In genomic region chr10:132708936-132709335, GRCh38 we compare ENCODE assay signal across 18 cellular contexts.
DNase-seq lines count a peak whose midpoint lies in the region; ATAC-seq, FAIRE-seq and TF ChIP-seq lines count a peak whose summit lies in the region.
"Had no signal": no experiment of that assay in that cellular context is flagged by ENCODE, and none has a peak within 500 bp of the region (broad histone marks: within the 10 kb centered on the region; RNA-seq: fewer than 3 reads in every experiment).

No MANE protein-coding gene starts in this region.

- FAIRE-seq in H1 (lab: Jason Lieb, UNC), result no peak

- TF ChIP-seq RAD21 in H1 (IDR thresholded peaks at IDR 0.05 in 1 of 2, conservative IDR thresholded peaks at IDR 0.05 in 1 of 2; ENCODE audit: low read depth in 2 of 2, low read length in 2 of 2), result no peak

- peaks cover 0 to 9% of the 10 kb centered on the region in 2 experiments for H4K20me1 ChIP-seq in H1 (replicated peaks in 1 of 2; ENCODE audit: control insufficient read depth in 1 of 2, insufficient read depth in 2 of 2, low read length in 2 of 2)

- no peak overlapping the region for H2AFZ ChIP-seq in H1 (ENCODE audit: low read length)

- CTCF ChIA-PET in H1 (lab: Charles Lee; ENCODE audit: partially characterized antibody), result no interaction called here

- peaks cover 10% of the 10 kb centered on the region for H3K36me3 Mint-ChIP-seq in natural killer cell treated with Interleukin-12 subunit alpha and Interleukin-12 subunit beta and Interleukin-15 and Interleukin-18, amount 100 ng/mL, for 72 hours
- H3K36me3 Mint-ChIP-seq in natural killer cell, result peaks cover 12% of the 10 kb centered on the region

- H2BK12ac ChIP-seq in H1 (ENCODE audit: low read depth, low read length), result no peak overlapping the region

- no peak overlapping the region for H3K4me3 Mint-ChIP-seq in natural killer cell treated with Interleukin-12 subunit alpha and Interleukin-12 subunit beta and Interleukin-15 and Interleukin-18, amount 100 ng/mL, for 72 hours
- H3K4me3 Mint-ChIP-seq in natural killer cell, result no peak overlapping the region
- H3K4me3 Mint-ChIP-seq: B cell had no signal

- no peak overlapping the region for H4K91ac ChIP-seq in H1 (replicated peaks; ENCODE audit: insufficient read length, low read length)

- H2BK20ac ChIP-seq in H1 (ENCODE audit: low read length), result no peak overlapping the region

- no peak overlapping the region for H3K4me2 ChIP-seq in H1 (ENCODE audit: insufficient read depth in 1 of 2, low read depth in 2 of 2, low read length in 2 of 2)

- no peak overlapping the region for H3K27ac Mint-ChIP-seq in natural killer cell treated with Interleukin-12 subunit alpha and Interleukin-12 subunit beta and Interleukin-15 and Interleukin-18, amount 100 ng/mL, for 72 hours
- H3K27ac Mint-ChIP-seq in natural killer cell, result no peak overlapping the region
- H3K27ac Mint-ChIP-seq: B cell had no signal

- H3K36me3 ChIP-seq in H1 (ENCODE audit: control insufficient read depth in 2 of 4, insufficient read depth in 4 of 4, low read length in 3 of 4) (no peaks in the 10 kb centered on the region), aorta (ENCODE audit: control insufficient read depth in 1 of 2, insufficient read depth in 2 of 2, low read length in 1 of 2) (peaks cover 0 to 2% of the 10 kb centered on the region in 2 donors)
- H3K36me3 ChIP-seq: SJCRH30 had no signal

- peaks cover 4% of the 10 kb centered on the region for H3K9me3 Mint-ChIP-seq in natural killer cell treated with Interleukin-12 subunit alpha and Interleukin-12 subunit beta and Interleukin-15 and Interleukin-18, amount 100 ng/mL, for 72 hours
- H3K9me3 Mint-ChIP-seq in natural killer cell, result peaks cover 7% of the 10 kb centered on the region in 2 donors

- peaks cover 0 to 6% (median 5%) of the 10 kb centered on the region in 4 experiments; a peak in 4 of 7 replicates for H3K4me1 ChIP-seq in H1 (replicated peaks in 1 of 4; ENCODE audit: control insufficient read depth in 3 of 4, insufficient read depth in 4 of 4, low read length in 3 of 4)
- no peaks in the 10 kb centered on the region for H3K4me1 ChIP-seq in aorta (ENCODE audit: control insufficient read depth in 1 of 2, insufficient read depth in 2 of 2, low read length in 2 of 2)
- H3K4me1 ChIP-seq: SJCRH30 had no signal

- no peak overlapping the region for H3K18ac ChIP-seq in H1 (ENCODE audit: extremely low read depth, low read length)

- H3K23me2 ChIP-seq in H1 (ENCODE audit: low read depth, low read length), result peaks cover 10% of the 10 kb centered on the region

- no peak overlapping the region for H3K23ac ChIP-seq in H1 (ENCODE audit: insufficient read length)

- no peak overlapping the region for H4K5ac ChIP-seq in H1 (ENCODE audit: insufficient read length, low read depth, low read length)

- peak overlapping the region; percentile 30; the same call in 1 of the 2 replicates for H2BK5ac ChIP-seq in H1 (ENCODE audit: low read depth, low read length)

- H3K79me1 ChIP-seq in H1 (ENCODE audit: low read depth, low read length), result peaks cover 4% of the 10 kb centered on the region

- intact Hi-C loops in natural killer cell (cut with micrococcal nuclease) (no loop called here), aorta (cut with DNase I) (no loop called here)

- no peaks in the 10 kb centered on the region for H3K79me2 ChIP-seq in H1 (ENCODE audit: control insufficient read depth in 1 of 2, insufficient read depth in 2 of 2, low read length in 2 of 2)

- H3K4ac ChIP-seq in H1 (replicated peaks; ENCODE audit: insufficient read length, low read depth, low read length), result no peak overlapping the region

- no peaks in the 10 kb centered on the region for H3K27me3 Mint-ChIP-seq in natural killer cell treated with Interleukin-12 subunit alpha and Interleukin-12 subunit beta and Interleukin-15 and Interleukin-18, amount 100 ng/mL, for 72 hours
- no peaks in the 10 kb centered on the region for H3K27me3 Mint-ChIP-seq in natural killer cell (ENCODE audit: low read depth in 2 of 2)
- H3K27me3 Mint-ChIP-seq: B cell had no signal

- no peak overlapping the region for H3K4me3 ChIP-seq in H1 (ENCODE audit: extremely low read depth in 1 of 4, insufficient read depth in 2 of 4, low read depth in 3 of 4, low read length in 4 of 4)
- no peak overlapping the region for H3K4me3 ChIP-seq in aorta (ENCODE audit: low read length in 2 of 2)
- H3K4me3 ChIP-seq: SJCRH30 had no signal

- no peak overlapping the region for H3K14ac ChIP-seq in H1 (ENCODE audit: insufficient read length)

- H3K27ac ChIP-seq in H1 (ENCODE audit: low read depth, low read length), result no peak overlapping the region
- no peak overlapping the region for H3K27ac ChIP-seq in aorta (ENCODE audit: low read depth in 1 of 2, low read length in 2 of 2)
- H3K27ac ChIP-seq: SJCRH30 had no signal

- TF ChIP-seq POLR2A in H1 (IDR thresholded peaks at IDR 0.05; ENCODE audit: control extremely low read depth in 1 of 2, low read depth in 2 of 2, low read length in 2 of 2), result no peak

- H3K9me3 ChIP-seq in H1 (ENCODE audit: insufficient read depth in 2 of 2, low read depth in 1 of 2, low read length in 1 of 2) (peaks cover 7 to 21% of the 10 kb centered on the region in 2 experiments), aorta (ENCODE audit: control insufficient read depth, low read length) (no peaks in the 10 kb centered on the region)
- H3K9me3 ChIP-seq: SJCRH30 had no signal

- ATAC-seq in natural killer cell treated with Interleukin-12 subunit alpha and Interleukin-12 subunit beta and Interleukin-15 and Interleukin-18, amount 100 ng/mL, for 72 hours, result no peak
- ATAC-seq in natural killer cell (no peak), omental fat pad (ENCODE audit: low FRiP score) (no peak), aorta (ENCODE audit: low FRiP score) (no peak), GM18873 (IDR thresholded peaks at IDR 0.05; ENCODE audit: low FRiP score, unreplicated experiment) (no peak)

- H4K8ac ChIP-seq in H1 (ENCODE audit: extremely low read depth, insufficient read depth, low read length), result no peak overlapping the region

- no peak overlapping the region for H3K9ac ChIP-seq in H1 (replicated peaks in 1 of 4; ENCODE audit: extremely low read depth in 1 of 4, low read depth in 3 of 4, low read length in 3 of 4)

- POLR2A ChIA-PET in H1 (lab: Charles Lee; ENCODE audit: partially characterized antibody), result no interaction called here

- peaks cover under 1 to 19% of the 10 kb centered on the region in 2 donors for H3K4me1 Mint-ChIP-seq in natural killer cell treated with Interleukin-12 subunit alpha and Interleukin-12 subunit beta and Interleukin-15 and Interleukin-18, amount 100 ng/mL, for 72 hours (ENCODE audit: low read depth in 2 of 2)
- peaks cover 3 to 16% of the 10 kb centered on the region in 2 donors for H3K4me1 Mint-ChIP-seq in natural killer cell
- H3K4me1 Mint-ChIP-seq: B cell had no signal

- no peaks in the 10 kb centered on the region for H3K27me3 ChIP-seq in H1 (replicated peaks in 1 of 4; ENCODE audit: control insufficient read depth in 3 of 4, extremely low read depth in 1 of 4, insufficient read depth in 3 of 4, low read length in 3 of 4)
- H3K27me3 ChIP-seq in aorta (ENCODE audit: control insufficient read depth in 1 of 2, insufficient read depth in 2 of 2, low read length in 1 of 2), result no peaks in the 10 kb centered on the region
- H3K27me3 ChIP-seq: SJCRH30 had no signal

- peak; percentile 53 for DNase-seq in natural killer cell treated with Interleukin-12 subunit alpha and Interleukin-12 subunit beta and Interleukin-15 and Interleukin-18, amount 100 ng/mL, for 72 hours (ENCODE audit: low spot score)
- DNase-seq in natural killer cell, result no peak
- no peak for DNase-seq in H1 (ENCODE audit: low read depth in 1 of 2, low spot score in 2 of 2)
- DNase-seq in omental fat pad (ENCODE audit: low spot score), result peak; percentile 10
- DNase-seq in aorta, result peak; percentile 18 to 37
- no peak for DNase-seq in EL
- DNase-seq in NCI-H524 (lab: John Stamatoyannopoulos, UW), result no peak
- DNase-seq: ACHN, HCEC 1CT, Karpas-422, MM.1S, NCI-H1105 treated with DMSO at 0.1 percent for 48 hours, NCI-H187 treated with DMSO at 0.1 percent for 48 hours, NCI-H446 treated with DMSO at 0.1 percent for 48 hours, NCI-H82, SJCRH30 had no signal

- no peak for TF ChIP-seq CTCF in natural killer cell (IDR thresholded peaks at IDR 0.05)
- TF ChIP-seq CTCF in H1 (IDR thresholded peaks at IDR 0.05; ENCODE audit: control extremely low read depth in 1 of 3, insufficient read depth in 1 of 3, low read depth in 1 of 3, low read length in 3 of 3), result no peak
- no peak for TF ChIP-seq CTCF in omental fat pad (IDR thresholded peaks at IDR 0.05)

- no peak overlapping the region for H2AK5ac ChIP-seq in H1 (ENCODE audit: low read depth, low read length)

- WGBS in H1 (ENCODE audit: extremely low coverage in 1 of 2, insufficient coverage in 1 of 2, insufficient read length in 1 of 2, insufficient replicate concordance in 2 of 2, low coverage in 1 of 2, low lambda C conversion rate in 2 of 2, missing lambda C conversion rate in 1 of 2), 2 experiments, result 73% methylated on average over 4 of the region's 4 CpGs; no CpG with 5 or more reads in 1 of the 2 experiments
- WGBS in aorta, 2 donors, result 79% methylated on average over 4 of the region's 4 CpGs

- no peak overlapping the region for H2BK120ac ChIP-seq in H1 (replicated peaks; ENCODE audit: low read depth, low read length)

- H3K56ac ChIP-seq in H1 (replicated peaks; ENCODE audit: insufficient read length, low read depth, low read length), result no peak overlapping the region

- H2BK15ac ChIP-seq in H1 (ENCODE audit: low read length), result no peak overlapping the region

- no peak for TF ChIP-seq EP300 in H1 (IDR thresholded peaks at IDR 0.05; ENCODE audit: borderline replicate concordance in 1 of 2, low read depth in 2 of 2, low read length in 2 of 2)

TF ChIP-seq in H1, 55 proteins besides CTCF, POLR2A, EP300 and RAD21 (continues in another document):
- no peak for TF ChIP-seq MAX (IDR thresholded peaks at IDR 0.05)
- no peak for TF ChIP-seq SIRT6 (IDR thresholded peaks at IDR 0.05; ENCODE audit: low read length)
- TF ChIP-seq ATF3 (IDR thresholded peaks at IDR 0.05; ENCODE audit: insufficient read depth, low read depth, low read length), result no peak
- no peak for TF ChIP-seq KDM1A (IDR thresholded peaks at IDR 0.05; ENCODE audit: borderline replicate concordance, low read length)
- TF ChIP-seq SP2 (IDR thresholded peaks at IDR 0.05; ENCODE audit: low read length), result no peak
- TF ChIP-seq CBX8 (IDR thresholded peaks at IDR 0.05; ENCODE audit: borderline replicate concordance, low read depth, low read length), result no peak
- TF ChIP-seq POU5F1 (IDR thresholded peaks at IDR 0.05; ENCODE audit: low read depth, low read length), result no peak

Comparison
In these comparisons a context has a peak if more than half of its experiments do, and no peak if none do; other contexts are left out.
1. DNase-seq: peak in natural killer cell treated with Interleukin-12 subunit alpha and Interleukin-12 subunit beta and Interleukin-15 and Interleukin-18, amount 100 ng/mL, for 72 hours (single experiment), omental fat pad (single experiment) and aorta (2 of 2); none in natural killer cell (single experiment), H1 (0 of 2), EL (single experiment) and NCI-H524 (0 of 2).